ENCODE assay signal across 10 cellular contexts in genomic region chrX:41382699-41383645, GRCh38. TPM values are rescaled to one million over a fixed set of nuclear protein-coding genes. Genes with fewer than 3 reads are reported as not detected.
A peak's percentile ranks its signal among the peaks of the same experiment; 100 is the strongest.
DNase-seq lines count a peak whose midpoint lies in the region; ATAC-seq, FAIRE-seq and TF ChIP-seq lines count a peak whose summit lies in the region.
"Had no signal": no experiment of that assay in that cellular context is flagged by ENCODE, and none has a peak within 500 bp of the region (broad histone marks: within the 10 kb centered on the region; RNA-seq: fewer than 3 reads in every experiment).

No MANE protein-coding gene starts in this region.

- TF ChIP-seq POLR2A in K562 (conservative IDR thresholded peaks at IDR 0.05), result no peak

- H3K27ac ChIP-seq in K562 (ENCODE audit: extremely low read depth, low read depth, low read length), result peak overlapping the region; percentile 79
- H3K27ac ChIP-seq in kidney (ENCODE audit: low read depth in 2 of 2, low read length in 2 of 2), result no peak overlapping the region

- no peaks in the 10 kb centered on the region for H4K20me1 ChIP-seq in K562 (replicated peaks; ENCODE audit: control insufficient read depth, insufficient read depth, low read length)

- H3K36me3 ChIP-seq in K562 (ENCODE audit: control insufficient read depth, insufficient read depth, low read length), result no peaks in the 10 kb centered on the region
- no peaks in the 10 kb centered on the region for H3K36me3 ChIP-seq in kidney (ENCODE audit: control insufficient read depth in 1 of 2, insufficient read depth in 2 of 2, low read length in 2 of 2)

- no peak overlapping the region for H3K4me3 ChIP-seq in K562
- no peak overlapping the region for H3K4me3 ChIP-seq in kidney (ENCODE audit: low read length in 2 of 2)

- WGBS in K562 (ENCODE audit: insufficient coverage, low coverage, missing lambda C conversion rate), result 39% methylated on average over 9 of the region's 10 CpGs

- CTCF ChIA-PET in K562 (lab: Yijun Ruan, JAX; ENCODE audit: low intra/inter-chr PET ratio), result no interaction called here

- H3K9me3 ChIP-seq in K562 (replicated peaks; ENCODE audit: control insufficient read depth, insufficient read depth, low read depth, low read length) (no peaks in the 10 kb centered on the region), kidney (ENCODE audit: control insufficient read depth in 1 of 2, low read length in 2 of 2) (no peaks in the 10 kb centered on the region)

- no peaks in the 10 kb centered on the region for H3K9me1 ChIP-seq in K562 (ENCODE audit: control insufficient read depth, insufficient read depth, low read length)

- FAIRE-seq in K562 (lab: Jason Lieb, UNC), result peak; percentile 35
- FAIRE-seq in kidney (lab: Jason Lieb, UNC), result no peak

- intact Hi-C loops in K562 (cut with micrococcal nuclease), result no loop called here
- intact Hi-C loops in kidney (cut with DNase I), result no loop called here

- TF ChIP-seq EP300 in K562 (IDR thresholded peaks at IDR 0.05; ENCODE audit: low read length), result no peak

- POLR2A ChIA-PET in K562 (lab: Yijun Ruan, JAX), result no interaction called here

- DNase-seq in Daoy (ENCODE audit: low read depth) (peak; percentile 17), NCI-H226 (peak; percentile 3), K562 (ENCODE audit: extremely low read depth in 1 of 4, low spot score in 3 of 4) (peak in 1 of 4 experiments; percentile 41), occipital lobe (lab: John Stamatoyannopoulos, UW) (peak; percentile 1), NCI-H2196 treated with DMSO at 0.1 percent for 48 hours (lab: John Stamatoyannopoulos, UW; ENCODE audit: unreplicated experiment) (no peak), kidney (no peak)
- DNase-seq: activated B cell treated with CpG ODN at 0.5 μM for 24 hours, immature natural killer cell had no signal

- H3K27me3 ChIP-seq in K562 (ENCODE audit: control insufficient read depth in 2 of 2, insufficient read depth in 2 of 2, low read length in 2 of 2), result no peaks in the 10 kb centered on the region

- H2AFZ ChIP-seq in K562 (ENCODE audit: low read depth, low read length), result peak overlapping the region; percentile 86

- no peaks in the 10 kb centered on the region for H3K79me2 ChIP-seq in K562 (ENCODE audit: control insufficient read depth, insufficient read depth, low read length)

- H3K9ac ChIP-seq in K562 (ENCODE audit: insufficient read depth in 1 of 2, low read depth in 2 of 2, low read length in 2 of 2) (peak overlapping the region in 1 of 2 experiments; percentile 43; a peak in 1 of 4 replicates), kidney (ENCODE audit: low read length in 2 of 2) (no peak overlapping the region)

- BruUV-seq in K562 (replicated peaks; lab: Mats Ljungman, UMichigan), result no TSS peak

- in situ Hi-C loops in K562 (cut with MboI), result no loop called here

- H3K4me1 ChIP-seq in K562 (replicated peaks in 1 of 2; ENCODE audit: control insufficient read depth in 2 of 2, insufficient read depth in 2 of 2, low read length in 2 of 2) (peaks cover 0 to 19% of the 10 kb centered on the region in 2 experiments; a peak in 4 of 5 replicates), kidney (ENCODE audit: control insufficient read depth in 1 of 2, insufficient read depth in 1 of 2, low read depth in 1 of 2, low read length in 2 of 2) (no peaks in the 10 kb centered on the region)

- peak overlapping the region; percentile 48 for H3K4me2 ChIP-seq in K562 (ENCODE audit: insufficient read depth, low read length)

- TF ChIP-seq RAD21 in K562 (CRISPR knock-in tag; conservative IDR thresholded peaks at IDR 0.05 in 1 of 2, IDR thresholded peaks at IDR 0.05 in 1 of 2), result no peak

- TF ChIP-seq CTCF in K562 (IDR thresholded peaks at IDR 0.05 in 2 of 3, conservative IDR thresholded peaks at IDR 0.05 in 1 of 3; ENCODE audit: insufficient read depth in 2 of 3, low read depth in 1 of 3, low read length in 3 of 3) (no peak), kidney (IDR thresholded peaks at IDR 0.05; ENCODE audit: borderline replicate concordance, extremely low read depth, insufficient read depth) (no peak)

- ATAC-seq in K562 (peak; percentile 77), HG02870 (IDR thresholded peaks at IDR 0.05; ENCODE audit: unreplicated experiment) (no peak), GM18909 (IDR thresholded peaks at IDR 0.05; ENCODE audit: poor library complexity, unreplicated experiment) (no peak)

TF ChIP-seq in K562, 482 proteins besides CTCF, POLR2A, EP300 and RAD21 (continues in another document):
- TF ChIP-seq KLF16 (IDR thresholded peaks at IDR 0.05) (no peak), HSF4 (CRISPR knock-in tag; IDR thresholded peaks at IDR 0.05; ENCODE audit: borderline replicate concordance) (no peak), SMARCC2 (IDR thresholded peaks at IDR 0.05; ENCODE audit: low read depth) (no peak), RCOR1 (IDR thresholded peaks at IDR 0.05; ENCODE audit: borderline replicate concordance in 1 of 2, low read depth in 2 of 2, low read length in 2 of 2) (0 out of 4 replicates have a peak, but pooled peaks of 1 of the 2 experiments have one; percentile 15), ZNF395 (CRISPR knock-in tag; IDR thresholded peaks at IDR 0.05) (peak; percentile 27; the same call in 1 of the 2 replicates), ZNF717 (CRISPR knock-in tag; IDR thresholded peaks at IDR 0.05) (no peak), TSC22D4 (tag; IDR thresholded peaks at IDR 0.05) (no peak), CBX3 (IDR thresholded peaks at IDR 0.05; ENCODE audit: borderline replicate concordance in 1 of 2, low read length in 2 of 2) (no peak), ZNF696 (CRISPR knock-in tag; conservative IDR thresholded peaks at IDR 0.05) (no peak), CBFB (CRISPR knock-in tag; IDR thresholded peaks at IDR 0.05) (no peak), KAT2B (IDR thresholded peaks at IDR 0.05; ENCODE audit: low read depth, low read length) (no peak), GABPB1 (CRISPR knock-in tag; IDR thresholded peaks at IDR 0.05) (no peak)

RNA-seq across cellular contexts. Expression of gene DDX3X, which starts 49.0 kb away (rescaled TPM):
- 181 and 219 TPM in 2 replicates for total RNA-seq in Daoy (2014; rRNA removed; shearing (Covaris generic))
- 184 and 523 TPM in 2 replicates for total RNA-seq in K562 (2011; cell fraction: chromatin; rRNA removed; ENCODE audit: low replicate concordance)
- total RNA-seq in K562 (2011; cell fraction: nucleolus; rRNA removed), result 105 and 114 TPM in 2 replicates
- 219 and 321 TPM in 2 replicates for total RNA-seq in K562 (2011; cell fraction: nucleoplasm; rRNA removed)
- 132 and 138 TPM in 2 replicates for total RNA-seq in K562 (2014; rRNA removed)
- total RNA-seq in K562 (2014; rRNA removed; fragmentation: Illumina TruSeq; extraction: Trizol), result 156 and 177 TPM in 2 replicates
- 119 and 132 TPM in 2 replicates for total RNA-seq in K562 (2015; rRNA removed; fragmentation: Illumina TruSeq; extraction: Trizol)
- total RNA-seq in K562 (2021), result 213 and 232 TPM in 2 replicates
- 66.2 and 106 TPM in 2 replicates for polyA plus RNA-seq in K562 (2011; rRNA removed)
- 26.7 and 35.7 TPM in 2 replicates for polyA plus RNA-seq in K562 (2011; cell fraction: cytosol; rRNA removed)
- polyA plus RNA-seq in K562 (2011; cell fraction: nucleus; rRNA removed), result 67.8 and 77.0 TPM in 2 replicates
- 92.5 and 137 TPM in 2 replicates for polyA plus RNA-seq in K562 (2012)
- 168 and 178 TPM in 2 replicates for polyA plus RNA-seq in K562 (2014; fragmentation: Illumina TruSeq; extraction: Trizol)
- polyA plus RNA-seq in K562 (2014; fragmentation: Nextera tagmentation; extraction: Ambion mirVana), result 100 to 1,000 TPM in 1 of 2 experiments, 10 to 100 TPM in 1; 51.3 to 119 TPM
- 138 and 150 TPM in 2 replicates for polyA plus RNA-seq in K562 (2014; rRNA removed)
- polyA minus RNA-seq in K562 (2011; rRNA and poly(A)+ RNA removed), result 207 and 251 TPM in 2 replicates
- 78.8 and 134 TPM in 2 replicates for polyA minus RNA-seq in K562 (2011; cell fraction: cytosol; rRNA and poly(A)+ RNA removed)
- polyA minus RNA-seq in K562 (2011; cell fraction: nucleus; rRNA and poly(A)+ RNA removed), result 130 and 179 TPM in 2 replicates
- total RNA-seq in occipital lobe, result 307 TPM
- total RNA-seq in kidney, result 275 TPM
- 43.6 TPM for polyA plus RNA-seq in kidney (ENCODE audit: insufficient read depth, low read depth, low replicate concordance)

Comparison
In these comparisons a context has a peak if more than half of its experiments do, and no peak if none do; other contexts are left out.
1. DNase-seq: peak in Daoy (single experiment), NCI-H226 (single experiment) and occipital lobe (single experiment); none in NCI-H2196 treated with DMSO at 0.1 percent for 48 hours (single experiment) and kidney (single experiment).